In genomic region chr2:59463401-59463800, GRCh38 we compare ENCODE assay signal across 17 cellular contexts.
"Had no signal": no experiment of that assay in that cellular context is flagged by ENCODE, and none has a peak within 500 bp of the region (broad histone marks: within the 10 kb centered on the region; RNA-seq: fewer than 3 reads in every experiment).

No MANE protein-coding gene starts in this region.

- H3K36me3 Mint-ChIP-seq: activated naive CD8-positive, alpha-beta T cell treated with anti-CD3 and anti-CD28 coated beads for 36 hours; naive thymus-derived CD8-positive, alpha-beta T cell had no signal

- H3K27me3 ChIP-seq: upper lobe of left lung had no signal

- H3K4me3 Mint-ChIP-seq: activated CD4-positive, alpha-beta T cell treated with anti-CD3 and anti-CD28 coated beads, Interleukin-2, amount 10 ng/mL, durations not matched to agents 7 days and 5 days; activated naive CD8-positive, alpha-beta T cell treated with anti-CD3 and anti-CD28 coated beads for 36 hours; activated T-helper 1 cell treated with anti-CD3 and anti-CD28 coated beads, Interleukin-12 subunit alpha, Interleukin-12 subunit beta, Interleukin-2, Interleukin-4 antibody, amounts not matched to agents 30 ng/mL and 10 ng/mL and 1 ng/mL, durations not matched to agents 14 hours and 24 hours and 36 hours; dendritic cell treated with granulocyte-macrophage colony-stimulating factor and Interleukin-4, amounts not matched to agents 40 ng/mL and 50 ng/mL, for 4 days; effector memory CD8-positive, alpha-beta T cell; naive thymus-derived CD8-positive, alpha-beta T cell; stimulated activated naive CD8-positive, alpha-beta T cell treated with anti-CD3 and anti-CD28 coated beads, Interleukin-15, Interleukin-2, amounts not matched to agents 100 ng/mL and 50 ng/mL, for 24 hours had no signal

- H3K9me3 ChIP-seq: prostate gland, upper lobe of left lung had no signal

- H3K36me3 ChIP-seq: prostate gland, upper lobe of left lung had no signal

- H3K27ac ChIP-seq: epithelial cell of prostate, prostate gland, upper lobe of left lung had no signal

- H3K4me3 ChIP-seq: prostate gland, upper lobe of left lung had no signal

- H3K27me3 Mint-ChIP-seq: activated CD4-positive, alpha-beta T cell treated with anti-CD3 and anti-CD28 coated beads, Interleukin-2, amount 10 ng/mL, durations not matched to agents 7 days and 5 days; dendritic cell treated with granulocyte-macrophage colony-stimulating factor and Interleukin-4, amounts not matched to agents 40 ng/mL and 50 ng/mL, for 4 days; effector memory CD8-positive, alpha-beta T cell; stimulated activated naive CD8-positive, alpha-beta T cell treated with anti-CD3 and anti-CD28 coated beads, Interleukin-15, Interleukin-2, amounts not matched to agents 100 ng/mL and 50 ng/mL, for 24 hours had no signal

- H3K27ac Mint-ChIP-seq: activated CD4-positive, alpha-beta T cell treated with anti-CD3 and anti-CD28 coated beads, Interleukin-2, amount 10 ng/mL, durations not matched to agents 7 days and 5 days; activated naive CD8-positive, alpha-beta T cell treated with anti-CD3 and anti-CD28 coated beads for 36 hours; activated T-helper 1 cell treated with anti-CD3 and anti-CD28 coated beads, Interleukin-12 subunit alpha, Interleukin-12 subunit beta, Interleukin-2, Interleukin-4 antibody, amounts not matched to agents 30 ng/mL and 10 ng/mL and 1 ng/mL, durations not matched to agents 14 hours and 24 hours and 36 hours; dendritic cell treated with granulocyte-macrophage colony-stimulating factor and Interleukin-4, amounts not matched to agents 40 ng/mL and 50 ng/mL, for 4 days; effector memory CD8-positive, alpha-beta T cell; naive thymus-derived CD8-positive, alpha-beta T cell; stimulated activated naive CD8-positive, alpha-beta T cell treated with anti-CD3 and anti-CD28 coated beads, Interleukin-15, Interleukin-2, amounts not matched to agents 100 ng/mL and 50 ng/mL, for 24 hours had no signal

- ATAC-seq: effector memory CD8-positive, alpha-beta T cell; left lobe of liver; naive thymus-derived CD8-positive, alpha-beta T cell; sciatic nerve had no signal

- H3K4me1 ChIP-seq: prostate gland, upper lobe of left lung had no signal

- H3K4me1 Mint-ChIP-seq: activated CD4-positive, alpha-beta T cell treated with anti-CD3 and anti-CD28 coated beads, Interleukin-2, amount 10 ng/mL, durations not matched to agents 7 days and 5 days; naive thymus-derived CD8-positive, alpha-beta T cell had no signal

- DNase-seq: activated CD4-positive, alpha-beta T cell treated with anti-CD3 and anti-CD28 coated beads, Interleukin-2, amount 10 ng/mL, durations not matched to agents 7 days and 5 days; activated CD4-positive, CD25-positive, alpha-beta regulatory T cell; activated CD8-positive, alpha-beta memory T cell treated with anti-CD3 and anti-CD28 coated beads for 24 hours; activated naive CD8-positive, alpha-beta T cell treated with anti-CD3 and anti-CD28 coated beads for 36 hours; amygdala; cerebellar nuclear complex; effector memory CD8-positive, alpha-beta T cell; head of caudate nucleus; naive thymus-derived CD8-positive, alpha-beta T cell; upper lobe of left lung had no signal

- H3K9me3 Mint-ChIP-seq: activated CD4-positive, alpha-beta T cell treated with anti-CD3 and anti-CD28 coated beads, Interleukin-2, amount 10 ng/mL, durations not matched to agents 7 days and 5 days; activated naive CD8-positive, alpha-beta T cell treated with anti-CD3 and anti-CD28 coated beads for 36 hours; activated T-helper 1 cell treated with anti-CD3 and anti-CD28 coated beads, Interleukin-12 subunit alpha, Interleukin-12 subunit beta, Interleukin-2, Interleukin-4 antibody, amounts not matched to agents 30 ng/mL and 10 ng/mL and 1 ng/mL, durations not matched to agents 14 hours and 24 hours and 36 hours; naive thymus-derived CD8-positive, alpha-beta T cell; stimulated activated naive CD8-positive, alpha-beta T cell treated with anti-CD3 and anti-CD28 coated beads, Interleukin-15, Interleukin-2, amounts not matched to agents 100 ng/mL and 50 ng/mL, for 24 hours had no signal
